19 cellular contexts compared by ENCODE assay signal in the genomic region with DNA sequence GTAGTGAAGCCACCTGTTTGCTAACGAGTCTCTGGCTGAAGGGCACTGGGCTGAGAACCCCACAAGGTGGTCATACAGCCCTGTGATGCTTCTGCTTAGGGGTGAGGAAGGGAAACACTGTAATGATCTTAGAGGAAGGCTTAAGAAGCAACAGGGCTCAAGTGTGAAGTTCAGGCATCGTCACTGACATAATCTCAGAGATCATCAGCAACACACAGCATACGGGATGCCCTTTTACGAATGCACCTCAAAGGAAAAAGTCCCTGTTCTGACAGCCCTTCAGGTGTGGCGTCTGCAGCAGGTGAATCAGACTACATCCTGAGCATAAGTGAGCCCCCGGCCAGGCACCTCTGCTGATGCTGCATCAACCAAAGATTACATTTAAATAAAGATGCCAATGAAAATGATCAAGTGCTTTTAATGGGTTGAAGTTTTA. TPM values are rescaled to one million over a fixed set of nuclear protein-coding genes. Genes with fewer than 3 reads are reported as not detected.
"Had no signal": no experiment of that assay in that cellular context is flagged by ENCODE, and none has a peak within 500 bp of the region (broad histone marks: within the 10 kb centered on the region; RNA-seq: fewer than 3 reads in every experiment).

No MANE protein-coding gene starts in this region.

- H3K27me3 Mint-ChIP-seq: activated naive CD8-positive, alpha-beta T cell treated with anti-CD3 and anti-CD28 coated beads, Interleukin-2, amount 10 ng/mL, durations not matched to agents 7 days and 5 days; naive thymus-derived CD8-positive, alpha-beta T cell had no signal

- H3K4me3 ChIP-seq: body of pancreas, hepatocyte, prostate gland, right atrium auricular region, thyroid gland had no signal

- H3K4me1 ChIP-seq: body of pancreas, prostate gland, right atrium auricular region, thyroid gland had no signal

- H3K9me3 ChIP-seq: body of pancreas, prostate gland, right atrium auricular region, thyroid gland had no signal

- H2AFZ ChIP-seq: hepatocyte had no signal

- H3K9me3 Mint-ChIP-seq: activated naive CD8-positive, alpha-beta T cell treated with anti-CD3 and anti-CD28 coated beads, Interleukin-2, amount 10 ng/mL, durations not matched to agents 7 days and 5 days; naive thymus-derived CD8-positive, alpha-beta T cell had no signal

- H3K27ac Mint-ChIP-seq: activated naive CD8-positive, alpha-beta T cell treated with anti-CD3 and anti-CD28 coated beads, Interleukin-2, amount 10 ng/mL, durations not matched to agents 7 days and 5 days had no signal

- H3K4me3 Mint-ChIP-seq: activated naive CD8-positive, alpha-beta T cell treated with anti-CD3 and anti-CD28 coated beads, Interleukin-2, amount 10 ng/mL, durations not matched to agents 7 days and 5 days; naive thymus-derived CD8-positive, alpha-beta T cell had no signal

- H3K27ac ChIP-seq: body of pancreas, epithelial cell of prostate, hepatocyte, prostate gland, right atrium auricular region, thyroid gland had no signal

- ATAC-seq: body of pancreas; naive thymus-derived CD8-positive, alpha-beta T cell had no signal

- DNase-seq: activated effector memory CD4-positive, alpha-beta T cell treated with Interleukin-2 at 50 U/mL for 16 hours; activated naive CD8-positive, alpha-beta T cell treated with anti-CD3 and anti-CD28 coated beads, Interleukin-2, amount 10 ng/mL, durations not matched to agents 7 days and 5 days; body of pancreas; mesendoderm; naive thymus-derived CD8-positive, alpha-beta T cell; stimulated activated CD4-positive, alpha-beta T cell treated with anti-CD3 and anti-CD28 coated beads, Interleukin-12 subunit alpha, Interleukin-12 subunit beta, amount 100 ng/mL, for 4 hours; stimulated activated CD4-positive, alpha-beta T cell treated with anti-CD3 and anti-CD28 coated beads, Interleukin-1b, Interleukin-23, amount 100 ng/mL, for 48 hours; SW 1271; thyroid gland had no signal

- H3K36me3 Mint-ChIP-seq: activated naive CD8-positive, alpha-beta T cell treated with anti-CD3 and anti-CD28 coated beads, Interleukin-2, amount 10 ng/mL, durations not matched to agents 7 days and 5 days had no signal

- H3K4me1 Mint-ChIP-seq: activated naive CD8-positive, alpha-beta T cell treated with anti-CD3 and anti-CD28 coated beads, Interleukin-2, amount 10 ng/mL, durations not matched to agents 7 days and 5 days had no signal

- H3K27me3 ChIP-seq: body of pancreas, dorsolateral prefrontal cortex, hepatocyte, right atrium auricular region, thyroid gland had no signal

- H3K4me2 ChIP-seq: hepatocyte had no signal

- H3K79me2 ChIP-seq: hepatocyte had no signal

- H3K36me3 ChIP-seq: prostate gland, right atrium auricular region, thyroid gland had no signal

RNA-seq across cellular contexts. Expression of a gene that starts 58.6 kb away (rescaled TPM):
- total RNA-seq: activated naive CD8-positive, alpha-beta T cell treated with anti-CD3 and anti-CD28 coated beads, Interleukin-2, amount 10 ng/mL, durations not matched to agents 7 days and 5 days; cardiac septum; glomerular endothelial cell; liver; naive thymus-derived CD8-positive, alpha-beta T cell; osteocyte; right atrium auricular region; ureter had no signal
- polyA plus RNA-seq: liver; naive thymus-derived CD8-positive, alpha-beta T cell had no signal
